Comparison of ENCODE assay signal across 9 cellular contexts in genomic region chr11:13318498-13319295, GRCh38. TPM values are rescaled to one million over a fixed set of nuclear protein-coding genes. Genes with fewer than 3 reads are reported as not detected.
A peak's percentile ranks its signal among the peaks of the same experiment; 100 is the strongest.
DNase-seq lines count a peak whose midpoint lies in the region; ATAC-seq lines count a peak whose summit lies in the region.
"Had no signal": no experiment of that assay in that cellular context is flagged by ENCODE, and none has a peak within 500 bp of the region (broad histone marks: within the 10 kb centered on the region; RNA-seq: fewer than 3 reads in every experiment).

No MANE protein-coding gene starts in this region.

- ATAC-seq in GM19043 (IDR thresholded peaks at IDR 0.05; ENCODE audit: low read depth, unreplicated experiment) (peak; percentile 81), HG03045 (IDR thresholded peaks at IDR 0.05; ENCODE audit: unreplicated experiment) (peak; percentile 55)
- peak; percentile 79 for ATAC-seq in activated naive CD8-positive, alpha-beta T cell treated with anti-CD3 and anti-CD28 coated beads, Interleukin-2, amount 10 ng/mL, durations not matched to agents 7 days and 5 days (ENCODE audit: low read depth)

- peak overlapping the region; percentile 39 to 75 (median 70) for H3K4me2 ChIP-seq in BLaER1 treated with 17β-estradiol and CSF1 and Interleukin-3, amounts not matched to agents 10 nM and 100 nM

- H3K9ac ChIP-seq in BLaER1 treated with 17β-estradiol and CSF1 and Interleukin-3, amounts not matched to agents 10 nM and 100 nM = no peak overlapping the region; a peak in 1 of 22 replicates

- DNase-seq in activated naive CD8-positive, alpha-beta T cell treated with anti-CD3 and anti-CD28 coated beads, Interleukin-2, amount 10 ng/mL, durations not matched to agents 7 days and 5 days = no peak
- DNase-seq in iPS-NIHi7 (ENCODE audit: extremely low spot score) (no peak), NCI-H510A treated with DMSO at 0.1 percent for 48 hours (lab: John Stamatoyannopoulos, UW) (no peak), hypothalamus (lab: John Stamatoyannopoulos, UW) (no peak), NCI-H1694 treated with DMSO at 0.1 percent for 48 hours (lab: John Stamatoyannopoulos, UW) (no peak)
- DNase-seq: heart left ventricle had no signal

- peak overlapping the region; percentile 76 for H3K4me3 Mint-ChIP-seq in activated naive CD8-positive, alpha-beta T cell treated with anti-CD3 and anti-CD28 coated beads, Interleukin-2, amount 10 ng/mL, durations not matched to agents 7 days and 5 days

- no peak overlapping the region for H3K4me3 ChIP-seq in BLaER1 treated with 17β-estradiol and CSF1 and Interleukin-3, amounts not matched to agents 10 nM and 100 nM
- H3K4me3 ChIP-seq: heart left ventricle had no signal

- H3K4me1 Mint-ChIP-seq in activated naive CD8-positive, alpha-beta T cell treated with anti-CD3 and anti-CD28 coated beads, Interleukin-2, amount 10 ng/mL, durations not matched to agents 7 days and 5 days = peaks cover 36% of the 10 kb centered on the region

- H3K36me3 Mint-ChIP-seq in activated naive CD8-positive, alpha-beta T cell treated with anti-CD3 and anti-CD28 coated beads, Interleukin-2, amount 10 ng/mL, durations not matched to agents 7 days and 5 days = peaks cover 13% of the 10 kb centered on the region

- H3K9me3 Mint-ChIP-seq in activated naive CD8-positive, alpha-beta T cell treated with anti-CD3 and anti-CD28 coated beads, Interleukin-2, amount 10 ng/mL, durations not matched to agents 7 days and 5 days = no peaks in the 10 kb centered on the region

- peaks cover 0 to 61% (median 26%) of the 10 kb centered on the region in 11 experiments; a peak in 16 of 22 replicates for H3K36me3 ChIP-seq in BLaER1 treated with 17β-estradiol and CSF1 and Interleukin-3, amounts not matched to agents 10 nM and 100 nM

- POLR2A ChIA-PET in activated naive CD8-positive, alpha-beta T cell treated with anti-CD3 and anti-CD28 coated beads, Interleukin-2, amount 10 ng/mL, durations not matched to agents 7 days and 5 days (lab: Charles Lee) = interaction anchor here (0.9 to 1.2 kb wide), 2 partner anchors 16 to 20 kb away, joined by 3 to 10 read pairs; no protein-coding TSS in a partner anchor

- H4K20me1 ChIP-seq in BLaER1 treated with 17β-estradiol and CSF1 and Interleukin-3, amounts not matched to agents 10 nM and 100 nM = peaks cover 30 to 100% (median 82%) of the 10 kb centered on the region in 11 experiments

- peaks cover 45 to 65% (median 53%) of the 10 kb centered on the region in 10 experiments for H3K4me1 ChIP-seq in BLaER1 treated with 17β-estradiol and CSF1 and Interleukin-3, amounts not matched to agents 10 nM and 100 nM

- peak overlapping the region; percentile 66 for H3K27ac Mint-ChIP-seq in activated naive CD8-positive, alpha-beta T cell treated with anti-CD3 and anti-CD28 coated beads, Interleukin-2, amount 10 ng/mL, durations not matched to agents 7 days and 5 days

- H3K9me3 ChIP-seq in BLaER1 treated with 17β-estradiol and CSF1 and Interleukin-3, amounts not matched to agents 10 nM and 100 nM (replicated peaks in 1 of 11) = no peaks in the 10 kb centered on the region
- H3K9me3 ChIP-seq: heart left ventricle had no signal

- H3K27me3 ChIP-seq in BLaER1 treated with 17β-estradiol and CSF1 and Interleukin-3, amounts not matched to agents 10 nM and 100 nM = no peaks in the 10 kb centered on the region
- H3K27me3 ChIP-seq: heart left ventricle had no signal

- no peaks in the 10 kb centered on the region for H3K27me3 Mint-ChIP-seq in activated naive CD8-positive, alpha-beta T cell treated with anti-CD3 and anti-CD28 coated beads, Interleukin-2, amount 10 ng/mL, durations not matched to agents 7 days and 5 days

- peak overlapping the region in 2 of 11 experiments; percentile 45 to 46; a peak in 4 of 22 replicates for H3K27ac ChIP-seq in BLaER1 treated with 17β-estradiol and CSF1 and Interleukin-3, amounts not matched to agents 10 nM and 100 nM

RNA-seq across cellular contexts. Expression of gene BMAL1, which starts 41.1 kb away (rescaled TPM):
- 10 to 100 TPM; 76.8 to 83.3 TPM for total RNA-seq in activated naive CD8-positive, alpha-beta T cell treated with anti-CD3 and anti-CD28 coated beads, Interleukin-2, amount 10 ng/mL, durations not matched to agents 7 days and 5 days
